In the genomic region with DNA sequence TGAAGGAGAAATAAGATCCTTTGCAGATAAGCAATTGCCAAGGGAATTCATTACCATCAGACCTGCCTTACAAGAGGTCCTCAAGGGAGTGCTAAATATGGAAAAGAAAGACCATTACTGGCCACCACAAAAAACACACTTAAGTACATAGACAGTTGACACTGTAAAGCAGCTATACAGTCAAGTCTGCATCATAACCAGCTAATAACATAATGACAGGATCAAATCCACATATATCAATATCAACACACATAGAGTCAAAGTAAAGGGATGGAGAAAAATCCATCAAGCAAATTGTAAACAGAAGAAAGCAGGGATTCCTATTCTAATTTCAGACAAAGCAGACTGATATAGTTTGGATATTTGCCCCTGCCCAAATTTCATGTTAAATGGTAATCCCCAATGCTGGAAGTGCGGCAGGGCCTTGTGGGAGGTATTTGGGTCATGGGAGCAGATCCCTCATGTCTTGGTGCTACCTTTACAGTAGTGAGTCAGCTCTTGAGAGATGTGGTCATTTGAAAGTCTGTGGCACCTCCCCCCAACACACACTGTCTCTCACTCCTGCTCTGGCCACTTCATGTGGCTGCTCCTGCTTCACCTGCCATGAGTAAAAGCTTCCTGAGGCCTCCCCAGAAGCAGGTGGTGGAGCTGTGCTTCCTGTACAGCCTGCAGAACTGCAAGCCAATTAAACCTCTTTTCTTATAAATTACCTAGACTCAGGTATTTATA, we compare ENCODE assay signal across 25 cellular contexts. TPM values are rescaled to one million over a fixed set of nuclear protein-coding genes. Genes with fewer than 3 reads are reported as not detected.
DNase-seq lines count a peak whose midpoint lies in the region; ATAC-seq, FAIRE-seq and TF ChIP-seq lines count a peak whose summit lies in the region.
"Had no signal": no experiment of that assay in that cellular context is flagged by ENCODE, and none has a peak within 500 bp of the region (broad histone marks: within the 10 kb centered on the region; RNA-seq: fewer than 3 reads in every experiment).

No MANE protein-coding gene starts in this region.

- no peak overlapping the region for H3K23ac ChIP-seq in mesenchymal stem cell (ENCODE audit: low read length in 2 of 2)

- H2BK120ac ChIP-seq in mesenchymal stem cell (ENCODE audit: low read depth, low read length): no peak overlapping the region

- no peak overlapping the region for H3K9ac ChIP-seq in mesenchymal stem cell (ENCODE audit: low read length)

- TF ChIP-seq CTCF in choroid plexus epithelial cell (conservative IDR thresholded peaks at IDR 0.05; ENCODE audit: low read depth, low read length) (no peak), D721Med (IDR thresholded peaks at IDR 0.05; ENCODE audit: insufficient read depth, missing control alignments) (no peak)

- no peaks in the 10 kb centered on the region for H3K9me3 ChIP-seq in mesenchymal stem cell (ENCODE audit: control insufficient read depth, low read length)
- H3K9me3 ChIP-seq: Caco-2, colonic mucosa, neutrophil, prostate gland, tibial nerve had no signal

- H3K4me2 ChIP-seq in mesenchymal stem cell (ENCODE audit: low read length, poor library complexity, severe bottlenecking): no peak overlapping the region

- no peak overlapping the region for H4K91ac ChIP-seq in mesenchymal stem cell (ENCODE audit: low read length)

- DNase-seq in ELR (ENCODE audit: low read depth): peak; percentile 13
- DNase-seq in NCI-H1436 (lab: John Stamatoyannopoulos, UW): peak; percentile 44
- peak; percentile 45 for DNase-seq in choroid plexus epithelial cell (ENCODE audit: low read depth)
- DNase-seq in mesenchymal stem cell: peak; percentile 21
- no peak for DNase-seq in DMS114 treated with DMSO at 0.1 percent for 48 hours (lab: John Stamatoyannopoulos, UW; ENCODE audit: unreplicated experiment)
- DNase-seq in D721Med (ENCODE audit: insufficient read length, low spot score): no peak
- DNase-seq: activated CD4-positive, alpha-beta T cell treated with anti-CD3 and anti-CD28 coated beads for 1 hour; amniotic stem cell; Caco-2; colonic mucosa; DND-41; effector CD4-positive, alpha-beta T cell; naive thymus-derived CD4-positive, alpha-beta T cell; NCI-H1105; NCI-H526 treated with DMSO at 0.1 percent for 48 hours; SHP77 treated with DMSO at 0.1 percent for 48 hours; stimulated activated CD4-positive, alpha-beta T cell treated with anti-CD3 and anti-CD28 coated beads, Interleukin-4, amount 100 ng/mL, for 4 hours had no signal

- H2AK5ac ChIP-seq in mesenchymal stem cell (ENCODE audit: low read length, severe bottlenecking): no peak overlapping the region

- H3K14ac ChIP-seq in mesenchymal stem cell (ENCODE audit: low read length in 2 of 2): no peak overlapping the region

- H4K8ac ChIP-seq in mesenchymal stem cell (ENCODE audit: low read length): no peak overlapping the region

- H3K79me1 ChIP-seq in mesenchymal stem cell (replicated peaks; ENCODE audit: low read length, poor library complexity, severe bottlenecking): peaks cover 9% of the 10 kb centered on the region

- no peak overlapping the region for H3K4me3 ChIP-seq in choroid plexus epithelial cell (ENCODE audit: low read depth, low read length)
- H3K4me3 ChIP-seq in mesenchymal stem cell (ENCODE audit: insufficient read depth in 1 of 2, low read depth in 1 of 2, low read length in 2 of 2): no peak overlapping the region
- H3K4me3 ChIP-seq: colonic mucosa, prostate gland, tibial nerve had no signal

- peaks cover 4% of the 10 kb centered on the region for H3K4me1 ChIP-seq in mesenchymal stem cell (ENCODE audit: control insufficient read depth, insufficient read depth, low read depth, low read length)
- H3K4me1 ChIP-seq: Caco-2, colonic mucosa, prostate gland had no signal

- no peak for ATAC-seq in HG03460 (IDR thresholded peaks at IDR 0.05; ENCODE audit: unreplicated experiment)
- ATAC-seq in GM21447 (IDR thresholded peaks at IDR 0.05; ENCODE audit: unreplicated experiment): no peak
- ATAC-seq: naive thymus-derived CD4-positive, alpha-beta T cell; Panc1 had no signal

- H2BK15ac ChIP-seq in mesenchymal stem cell (ENCODE audit: low read depth, poor library complexity, severe bottlenecking): no peak overlapping the region

- WGBS in mesenchymal stem cell: 100% methylated on average over 1 of the region's 1 CpG

- H2AFZ ChIP-seq in mesenchymal stem cell (ENCODE audit: low read depth, low read length): no peak overlapping the region

- H3K27me3 ChIP-seq in mesenchymal stem cell (ENCODE audit: control insufficient read depth in 1 of 2, insufficient read depth in 1 of 2, low read length in 2 of 2): no peaks in the 10 kb centered on the region
- H3K27me3 ChIP-seq: colonic mucosa, neutrophil, tibial nerve had no signal

- H3K27ac ChIP-seq in mesenchymal stem cell (ENCODE audit: low read length, poor library complexity, severe bottlenecking): no peak overlapping the region
- H3K27ac ChIP-seq: colonic mucosa, epithelial cell of prostate, neutrophil, prostate gland, tibial nerve had no signal

- H2BK12ac ChIP-seq in mesenchymal stem cell (ENCODE audit: low read length in 2 of 2): no peak overlapping the region

- H2BK5ac ChIP-seq in mesenchymal stem cell (ENCODE audit: low read depth, low read length, poor library complexity, severe bottlenecking): no peak overlapping the region

- FAIRE-seq in D721Med (lab: Jason Lieb, UNC): no peak
- FAIRE-seq: keratinocyte had no signal

- no peak overlapping the region for H3K4ac ChIP-seq in mesenchymal stem cell (ENCODE audit: low read depth in 1 of 2, low read length in 2 of 2)

- H3K36me3 ChIP-seq in mesenchymal stem cell (ENCODE audit: control insufficient read depth in 1 of 2, insufficient read depth in 2 of 2, low read depth in 1 of 2, low read length in 2 of 2): no peaks in the 10 kb centered on the region
- H3K36me3 ChIP-seq: colonic mucosa, neutrophil, prostate gland, tibial nerve had no signal

- H3K18ac ChIP-seq in mesenchymal stem cell (ENCODE audit: low read depth in 1 of 2, low read length in 2 of 2): peak overlapping the region in 1 of 2 experiments; percentile 12

RNA-seq across cellular contexts. Expression of a gene that starts 32.8 kb away (rescaled TPM):
- 10.9 TPM for polyA plus RNA-seq in mesenchymal stem cell (2013, experiment 1 of 2)
- 9.4 TPM for polyA plus RNA-seq in mesenchymal stem cell (2013, experiment 2 of 2)

Comparison
In these comparisons a context has a peak if more than half of its experiments do, and no peak if none do; other contexts are left out.
1. DNase-seq: peak in ELR (single experiment), NCI-H1436 (single experiment), choroid plexus epithelial cell (single experiment) and mesenchymal stem cell (single experiment); none in DMS114 treated with DMSO at 0.1 percent for 48 hours (single experiment) and D721Med (single experiment).